Comparison of ENCODE assay signal across 8 cellular contexts in the genomic region with DNA sequence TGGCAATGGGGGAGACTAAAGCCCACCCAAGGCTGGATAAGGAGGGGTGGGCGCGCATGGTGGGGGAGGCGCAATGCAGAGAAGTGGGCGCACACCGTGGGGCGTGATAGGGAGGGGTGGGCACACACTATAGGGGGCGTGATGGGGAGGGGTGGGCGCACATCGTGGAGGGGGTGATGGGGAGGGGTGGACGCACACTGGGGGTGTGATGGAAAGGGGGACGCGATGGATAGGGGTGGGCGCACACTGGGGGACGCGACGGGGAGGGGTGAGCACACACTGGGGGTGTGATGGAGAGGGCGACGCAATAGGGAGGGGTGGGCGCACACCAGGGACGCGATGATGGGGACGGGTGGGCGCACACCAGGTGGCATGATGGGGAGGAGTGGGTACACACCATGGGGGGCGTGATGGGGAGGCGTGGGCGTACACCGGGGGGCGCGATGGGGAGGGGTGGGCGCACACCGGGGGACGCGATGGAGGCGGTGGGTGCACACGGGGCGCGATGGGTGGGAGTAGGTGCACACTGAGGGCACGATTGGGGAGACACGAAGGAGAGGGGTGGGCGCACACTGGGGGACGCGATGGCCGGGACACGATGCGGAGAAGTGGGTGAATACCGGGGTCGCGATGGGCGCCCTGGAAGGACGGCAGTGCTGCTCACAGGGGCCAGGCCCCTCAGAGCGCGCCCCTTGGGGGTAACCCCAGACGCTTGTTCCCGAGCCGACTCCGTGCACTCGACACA.
A peak's percentile ranks its signal among the peaks of the same experiment; 100 is the strongest.
DNase-seq lines count a peak whose midpoint lies in the region; ATAC-seq and TF ChIP-seq lines count a peak whose summit lies in the region.

No MANE protein-coding gene starts in this region.

- peaks cover 5 to 18% of the 10 kb centered on the region in 2 donors for H3K36me3 ChIP-seq in muscle layer of duodenum (ENCODE audit: control insufficient read depth in 1 of 2, insufficient read depth in 2 of 2, low read length in 2 of 2)

- no peaks in the 10 kb centered on the region for H3K27me3 ChIP-seq in HL-60 (ENCODE audit: insufficient read depth, poor library complexity, severe bottlenecking)
- no peaks in the 10 kb centered on the region for H3K27me3 ChIP-seq in muscle layer of duodenum (ENCODE audit: low read depth, low read length)

- ATAC-seq in HG02885 (IDR thresholded peaks at IDR 0.05; ENCODE audit: poor library complexity, unreplicated experiment) (no peak), GM19467 (IDR thresholded peaks at IDR 0.05; ENCODE audit: unreplicated experiment) (no peak), HG02571 (IDR thresholded peaks at IDR 0.05; ENCODE audit: unreplicated experiment) (no peak), GM18505 (IDR thresholded peaks at IDR 0.05; ENCODE audit: unreplicated experiment) (no peak)

- H3K27ac ChIP-seq in HL-60 (replicated peaks) (peak overlapping the region; percentile 52; the same call in 1 of the 2 replicates), muscle layer of duodenum (ENCODE audit: low read length) (no peak overlapping the region)

- DNase-seq in AG09309 (ENCODE audit: low read depth) (no peak), HL-60 (ENCODE audit: low read depth in 1 of 2, low spot score in 1 of 2) (no peak), choroid plexus epithelial cell (ENCODE audit: low read depth) (no peak)

- peaks cover 4 to 19% of the 10 kb centered on the region in 2 donors for H3K4me1 ChIP-seq in muscle layer of duodenum (ENCODE audit: control insufficient read depth in 1 of 2, insufficient read depth in 2 of 2, low read length in 2 of 2)

- TF ChIP-seq CTCF in AG09309 (IDR thresholded peaks at IDR 0.05; ENCODE audit: control insufficient read depth, insufficient read depth, low read depth, low read length, missing control alignments) (no peak), HL-60 (IDR thresholded peaks at IDR 0.05; ENCODE audit: insufficient read depth, low read length) (no peak), choroid plexus epithelial cell (conservative IDR thresholded peaks at IDR 0.05; ENCODE audit: low read depth, low read length) (no peak)

- no peak for TF ChIP-seq POLR2A in GM18505 (IDR thresholded peaks at IDR 0.05; ENCODE audit: borderline replicate concordance, extremely low read depth, insufficient read depth, insufficient read length)

- H3K4me3 ChIP-seq in AG09309 (ENCODE audit: control insufficient read depth, low read depth, low read length) = peak overlapping the region; percentile 71
- peak overlapping the region; percentile 83 for H3K4me3 ChIP-seq in HL-60 (replicated peaks; ENCODE audit: insufficient read depth, low read length)
- H3K4me3 ChIP-seq in choroid plexus epithelial cell (ENCODE audit: low read depth, low read length) = peak overlapping the region; percentile 69
- peak overlapping the region; percentile 64 to 75 for H3K4me3 ChIP-seq in muscle layer of duodenum (ENCODE audit: low read depth in 1 of 2, low read length in 2 of 2)

- peaks cover 0 to 16% of the 10 kb centered on the region in 2 donors for H3K9me3 ChIP-seq in muscle layer of duodenum (ENCODE audit: control insufficient read depth in 1 of 2, low read length in 2 of 2)
